Comparison of ENCODE assay signal across 11 cellular contexts in the genomic region with DNA sequence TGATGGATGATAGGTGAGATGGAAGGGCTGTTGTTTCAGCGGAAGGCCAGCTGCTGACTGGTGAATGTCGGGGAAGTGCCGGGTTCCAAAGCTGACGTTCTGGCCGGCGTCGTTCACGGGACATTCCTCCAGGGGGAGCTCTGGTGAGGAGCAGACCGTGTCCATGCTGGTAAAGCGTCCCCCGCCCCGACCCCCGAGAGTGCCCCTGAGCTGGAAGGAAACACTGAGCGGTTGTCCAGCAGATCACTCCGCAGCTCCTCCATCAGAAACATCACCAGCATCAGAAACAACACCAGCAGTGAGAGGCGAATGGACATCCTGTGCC. TPM values are rescaled to one million over a fixed set of nuclear protein-coding genes. Genes with fewer than 3 reads are reported as not detected.
A peak's percentile ranks its signal among the peaks of the same experiment; 100 is the strongest.
DNase-seq lines count a peak whose midpoint lies in the region; ATAC-seq and TF ChIP-seq lines count a peak whose summit lies in the region.
"Had no signal": no experiment of that assay in that cellular context is flagged by ENCODE, and none has a peak within 500 bp of the region (broad histone marks: within the 10 kb centered on the region; RNA-seq: fewer than 3 reads in every experiment).

No MANE protein-coding gene starts in this region.

- no peak overlapping the region for H3K4me3 Mint-ChIP-seq in Calu3 (ENCODE audit: low read depth, unreplicated experiment)
- H3K4me3 Mint-ChIP-seq: memory B cell had no signal

- H3K27me3 ChIP-seq in WERI-Rb-1 (ENCODE audit: insufficient read depth, low read depth, severe bottlenecking) = no peaks in the 10 kb centered on the region
- H3K27me3 ChIP-seq in thyroid gland = peaks cover 4% of the 10 kb centered on the region

- H3K27ac Mint-ChIP-seq in Calu3 (ENCODE audit: unreplicated experiment) = no peak overlapping the region
- H3K27ac Mint-ChIP-seq: memory B cell had no signal

- DNase-seq in ACHN = peak; percentile 8
- DNase-seq in ELF-1 (ENCODE audit: low read depth, low spot score) = peak; percentile 81
- DNase-seq in WERI-Rb-1 = peak; percentile 39
- DNase-seq in iris pigment epithelial cell (ENCODE audit: low read depth) = peak; percentile 4
- no peak for DNase-seq in A172 (ENCODE audit: low spot score)
- DNase-seq in thyroid gland = no peak
- DNase-seq in Calu3 = no peak
- DNase-seq: NCI-H1694 had no signal

- H3K4me1 Mint-ChIP-seq in Calu3 (ENCODE audit: low read depth, unreplicated experiment) = no peaks in the 10 kb centered on the region

- TF ChIP-seq POLR2A in thyroid gland (IDR thresholded peaks at IDR 0.05) = no peak

- H3K36me3 Mint-ChIP-seq in Calu3 (ENCODE audit: insufficient read depth, unreplicated experiment) = no peaks in the 10 kb centered on the region
- H3K36me3 Mint-ChIP-seq: memory B cell had no signal

- H3K9me3 Mint-ChIP-seq in Calu3 (ENCODE audit: low read depth, unreplicated experiment) = no peaks in the 10 kb centered on the region
- H3K9me3 Mint-ChIP-seq: memory B cell had no signal

- TF ChIP-seq CTCF in WERI-Rb-1 (IDR thresholded peaks at IDR 0.05; ENCODE audit: low read depth, low read length) = peak; percentile 72
- TF ChIP-seq CTCF in thyroid gland (IDR thresholded peaks at IDR 0.05) = peak in 2 of 6 experiments; percentile 13 to 35
- TF ChIP-seq CTCF in Calu3 (IDR thresholded peaks at IDR 0.05; ENCODE audit: unreplicated experiment) = no peak

- H3K4me1 ChIP-seq in thyroid gland = no peaks in the 10 kb centered on the region
- H3K4me1 ChIP-seq: SJCRH30 had no signal

- ATAC-seq in HG02610 (IDR thresholded peaks at IDR 0.05; ENCODE audit: unreplicated experiment) = no peak

- peaks cover 68% of the 10 kb centered on the region for H3K27me3 Mint-ChIP-seq in Calu3 (ENCODE audit: unreplicated experiment)

- H3K9me3 ChIP-seq in WERI-Rb-1 (ENCODE audit: severe bottlenecking) (peaks cover 5% of the 10 kb centered on the region), thyroid gland (no peaks in the 10 kb centered on the region)
- H3K9me3 ChIP-seq: SJCRH30 had no signal

- CTCF ChIA-PET in Calu3 (lab: Charles Lee) = interaction anchor here (0.6 to 0.7 kb wide), 2 partner anchors 33 to 631 kb away, joined by 3 read pairs; no protein-coding TSS in a partner anchor

- H3K27ac ChIP-seq in WERI-Rb-1 (no peak overlapping the region), thyroid gland (no peak overlapping the region)
- H3K27ac ChIP-seq: SJCRH30 had no signal

- WGBS in thyroid gland, 2 donors = 12% methylated on average over 12 to 16 of the region's 16 CpGs

- intact Hi-C loops in thyroid gland (cut with DNase I) = no loop called here
- intact Hi-C loops in Calu3 (cut with micrococcal nuclease; ENCODE audit: unreplicated experiment) = no loop called here

- BruUV-seq in Calu3 (replicated peaks; lab: Mats Ljungman, UMichigan) = no TSS peak

- H3K36me3 ChIP-seq in WERI-Rb-1 (no peaks in the 10 kb centered on the region), thyroid gland (no peaks in the 10 kb centered on the region)
- H3K36me3 ChIP-seq: SJCRH30 had no signal

- in situ Hi-C loops in ACHN (cut with HindIII; ENCODE audit: low pct_ligation_motif_present, low pct_unique_long_range_greater_than_20kb, low sequenced_read_pairs) = no loop called here

- H3K4me3 ChIP-seq in WERI-Rb-1 (ENCODE audit: low read depth, low read length) = no peak overlapping the region
- no peak overlapping the region for H3K4me3 ChIP-seq in thyroid gland (replicated peaks in 1 of 3)
- H3K4me3 ChIP-seq: SJCRH30 had no signal

RNA-seq across cellular contexts. Expression of gene ADRA2C, which starts 18.6 kb away (rescaled TPM):
- total RNA-seq in A172 (2014; rRNA removed; shearing (Covaris generic)) = 5.9 TPM in 2 replicates
- total RNA-seq in thyroid gland (1 to 10 TPM in 2 of 4 donors, under 1 TPM in 2; 0.45 to 3.5 (median 1.1) TPM), Calu3 (2022) (2.4 and 3.4 TPM in 2 replicates)

Comparison
In these comparisons a context has a peak if more than half of its experiments do, and no peak if none do; other contexts are left out.
1. DNase-seq: peak in ACHN (single experiment), ELF-1 (single experiment), WERI-Rb-1 (single experiment) and iris pigment epithelial cell (single experiment); none in A172 (single experiment), thyroid gland (0 of 2) and Calu3 (single experiment).